ENCODE assay signal across 8 cellular contexts in genomic region chr4:139177049-139177887, GRCh38. TPM values are rescaled to one million over a fixed set of nuclear protein-coding genes. Genes with fewer than 3 reads are reported as not detected.
DNase-seq lines count a peak whose midpoint lies in the region; ATAC-seq and TF ChIP-seq lines count a peak whose summit lies in the region.

Gene ELF2, minus strand, starts transcription at chr4:139177218. Its CDS starts 39,517 bp downstream, at chr4:139137701.

- intact Hi-C loops in Calu3 (cut with micrococcal nuclease; ENCODE audit: unreplicated experiment) = loop anchor here (10.0 kb wide), 1 partner anchor 952 kb away; no protein-coding TSS in a partner anchor

- peak within 1 kb of the TSS; percentile 78 for H3K4me3 ChIP-seq in OCI-LY3 (ENCODE audit: low read length)
- peak within 1 kb of the TSS; percentile 87 for H3K4me3 ChIP-seq in mononuclear cell (ENCODE audit: low read length)

- peaks cover 17% of the 10 kb centered on the region for H4K20me1 ChIP-seq in OCI-LY3 (ENCODE audit: insufficient read depth, low read length)

- CTCF ChIA-PET in Calu3 (lab: Charles Lee) = interaction anchor here (0.7 to 1.8 kb wide), 4 partner anchors 77 to 124 kb away, joined by 3 to 7 read pairs (median 4); partner anchors contain the start of gene NAA15

- H3K27ac Mint-ChIP-seq in Calu3 (ENCODE audit: unreplicated experiment) = peak within 1 kb of the TSS; percentile 66

- H3K9me3 Mint-ChIP-seq in Calu3 (ENCODE audit: low read depth, unreplicated experiment) = no peaks in the 10 kb centered on the region

- H3K4me1 ChIP-seq in OCI-LY3 (ENCODE audit: low read length) (peaks cover 21% of the 10 kb centered on the region), mononuclear cell (ENCODE audit: insufficient read depth, low read length) (peaks cover 23% of the 10 kb centered on the region)

- no peaks in the 10 kb centered on the region for H3K9me3 ChIP-seq in OCI-LY3 (ENCODE audit: insufficient read depth, low read length)
- no peaks in the 10 kb centered on the region for H3K9me3 ChIP-seq in mononuclear cell (ENCODE audit: low read depth, low read length)

- no peaks in the 10 kb centered on the region for H3K4me1 Mint-ChIP-seq in Calu3 (ENCODE audit: low read depth, unreplicated experiment)

- no TSS peak for BruUV-seq in Calu3 (replicated peaks; lab: Mats Ljungman, UMichigan)

- H3K79me2 ChIP-seq in OCI-LY3 (ENCODE audit: low read length) = peaks cover 35% of the 10 kb centered on the region

- H3K4me2 ChIP-seq in OCI-LY3 (ENCODE audit: low read length) = peak within 1 kb of the TSS; percentile 87

- peak within 1 kb of the TSS; percentile 74 for H3K9ac ChIP-seq in OCI-LY3 (ENCODE audit: low read length)

- H3K4me3 Mint-ChIP-seq in Calu3 (ENCODE audit: low read depth, unreplicated experiment) = peak within 1 kb of the TSS; percentile 90

- peaks cover 35% of the 10 kb centered on the region for H3K36me3 Mint-ChIP-seq in Calu3 (ENCODE audit: insufficient read depth, unreplicated experiment)

- H3K36me3 ChIP-seq in OCI-LY3 (replicated peaks; ENCODE audit: low read depth, low read length) = no peaks in the 10 kb centered on the region

- peak within 1 kb of the TSS; percentile 87 for H2AFZ ChIP-seq in OCI-LY3 (ENCODE audit: low read depth, low read length)

- H3K27ac ChIP-seq in OCI-LY3 (ENCODE audit: low read length) = peak within 1 kb of the TSS; percentile 71

- DNase-seq in Calu3 (peak; percentile 88), HuH-7 (ENCODE audit: low spot score) (peak; percentile 84), activated T-cell treated with anti-CD3 and anti-CD28 coated beads for 24 hours (ENCODE audit: low read depth) (peak; percentile 73), epidermal melanocyte (ENCODE audit: insufficient read length, low spot score) (peak; percentile 74)
- DNase-seq in stimulated activated CD8-positive, alpha-beta memory T cell treated with anti-CD3 and anti-CD28 coated beads, Interleukin-2, amount 100 ng/mL, for 48 hours (ENCODE audit: low read depth in 2 of 2) = peak; percentile 59 to 68

- TF ChIP-seq CTCF in Calu3 (IDR thresholded peaks at IDR 0.05; ENCODE audit: unreplicated experiment) (no peak), OCI-LY3 (IDR thresholded peaks at IDR 0.05; ENCODE audit: low read depth, low read length) (no peak)

- peak; percentile 39 for ATAC-seq in GM21526 (IDR thresholded peaks at IDR 0.05; ENCODE audit: low FRiP score, unreplicated experiment)

- H3K27me3 ChIP-seq in OCI-LY3 (ENCODE audit: low read depth, low read length) = peaks cover 4% of the 10 kb centered on the region; the same call in 1 of the 2 replicates
- no peaks in the 10 kb centered on the region for H3K27me3 ChIP-seq in mononuclear cell (ENCODE audit: insufficient read depth, low read length)

- H3K27me3 Mint-ChIP-seq in Calu3 (ENCODE audit: unreplicated experiment) = no peaks in the 10 kb centered on the region

RNA-seq across cellular contexts. Expression of gene ELF2, which starts in this region (rescaled TPM):
- total RNA-seq in Calu3 (2022) (25.2 and 27.8 TPM in 2 replicates), mononuclear cell (162 TPM)

Comparison
In these comparisons a context has a peak if more than half of its experiments do, and no peak if none do; other contexts are left out.
1. Peak in every context shown above with its lines: DNase-seq, ATAC-seq, H3K4me3 ChIP-seq and H3K27ac ChIP-seq.